Comparison of ENCODE assay signal across 1 cellular context in genomic region chr16:71896688-71897368, GRCh38.
TF ChIP-seq lines count a peak whose summit lies in the region.

No MANE protein-coding gene starts in this region.

TF ChIP-seq in HepG2, 621 proteins besides CTCF, POLR2A, EP300 and RAD21 (continued from another document):
- no peak for TF ChIP-seq ZNF691 (CRISPR knock-in tag; IDR thresholded peaks at IDR 0.05; ENCODE audit: borderline replicate concordance, low read depth)
TF ChIP-seq in HepG2: peak in this region for 6.
